Comparison of ENCODE assay signal across 6 cellular contexts in genomic region chr1:32091176-32091575, GRCh38.
"Had no signal": no experiment of that assay in that cellular context is flagged by ENCODE, and none has a peak within 500 bp of the region (broad histone marks: within the 10 kb centered on the region; RNA-seq: fewer than 3 reads in every experiment).

No MANE protein-coding gene starts in this region.

- H3K4me3 Mint-ChIP-seq: GM23338, HFFc6 had no signal

- H3K27ac Mint-ChIP-seq: GM23338, HFFc6 had no signal

- ATAC-seq: GM23338, HCT116, K562 had no signal

- DNase-seq: H7, HFFc6, IMR-90 had no signal

- H3K9me3 Mint-ChIP-seq: GM23338, HFFc6 had no signal
